Comparison of ENCODE assay signal across 11 cellular contexts in the genomic region with DNA sequence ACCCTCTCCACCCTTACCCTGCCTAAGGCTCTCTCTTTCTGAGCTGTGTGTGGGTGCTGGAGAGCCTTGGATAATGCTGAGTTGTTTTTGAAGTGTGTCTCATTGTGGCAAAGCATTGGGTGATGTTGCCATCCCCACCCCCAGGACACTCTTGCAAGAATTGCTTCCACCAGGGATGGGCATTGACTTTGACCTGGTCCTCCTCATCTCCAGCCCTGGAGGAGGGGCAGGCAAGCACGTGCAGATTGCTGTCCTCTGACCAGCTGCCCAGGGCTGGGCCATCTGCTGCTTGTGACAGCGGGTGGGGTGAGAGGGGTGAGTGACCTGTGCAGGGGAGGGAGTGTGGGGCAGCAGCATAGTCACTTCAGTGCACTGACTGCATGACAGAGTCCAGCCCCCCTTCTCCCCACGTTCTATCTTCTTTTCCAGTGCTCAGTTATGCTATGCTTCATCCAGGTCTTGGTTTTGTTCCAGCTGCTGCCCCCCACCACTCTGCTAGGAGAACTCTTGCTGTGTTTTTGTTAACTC. TPM values are rescaled to one million over a fixed set of nuclear protein-coding genes. Genes with fewer than 3 reads are reported as not detected.
A peak's percentile ranks its signal among the peaks of the same experiment; 100 is the strongest.
DNase-seq lines count a peak whose midpoint lies in the region; ATAC-seq, FAIRE-seq and TF ChIP-seq lines count a peak whose summit lies in the region.
"Had no signal": no experiment of that assay in that cellular context is flagged by ENCODE, and none has a peak within 500 bp of the region (broad histone marks: within the 10 kb centered on the region; RNA-seq: fewer than 3 reads in every experiment).

No MANE protein-coding gene starts in this region.

- H3K9me3 ChIP-seq in T-helper 17 cell (ENCODE audit: control insufficient read depth, low read length, poor library complexity, severe bottlenecking) (peaks cover 6% of the 10 kb centered on the region), right atrium auricular region (peaks cover 0 to 6% of the 10 kb centered on the region in 2 donors)

- FAIRE-seq in RCC 7860 (lab: Jason Lieb, UNC), result no peak
- FAIRE-seq: endothelial cell of umbilical vein had no signal

- H3K4me1 Mint-ChIP-seq in T-helper 17 cell, result peaks cover 66% of the 10 kb centered on the region
- H3K4me1 Mint-ChIP-seq in stimulated activated memory B cell treated with anti-CD40 and anti-IgM and Interleukin-4, amounts not matched to agents 10 μg/mL and 1 μg/mL and 100 μg/mL, for 72 hours, result peaks cover 96% of the 10 kb centered on the region

- ATAC-seq in T-helper 17 cell (no peak), GM21423 (IDR thresholded peaks at IDR 0.05; ENCODE audit: unreplicated experiment) (no peak)
- no peak for ATAC-seq in stimulated activated memory B cell treated with anti-CD40 and anti-IgM and Interleukin-4, amounts not matched to agents 10 μg/mL and 1 μg/mL and 100 μg/mL, for 72 hours
- ATAC-seq: HCT116 had no signal

- no peak overlapping the region for H3K4me3 ChIP-seq in right atrium auricular region

- H3K27ac ChIP-seq in right atrium auricular region, result peak overlapping the region; percentile 41 to 58
- H3K27ac ChIP-seq: 22Rv1 had no signal

- no peaks in the 10 kb centered on the region for H3K27me3 ChIP-seq in right atrium auricular region

- no peaks in the 10 kb centered on the region for H3K27me3 Mint-ChIP-seq in T-helper 17 cell
- no peaks in the 10 kb centered on the region for H3K27me3 Mint-ChIP-seq in stimulated activated memory B cell treated with anti-CD40 and anti-IgM and Interleukin-4, amounts not matched to agents 10 μg/mL and 1 μg/mL and 100 μg/mL, for 72 hours

- peak overlapping the region; percentile 80 for H3K4me3 Mint-ChIP-seq in T-helper 17 cell
- peak overlapping the region; percentile 40 for H3K4me3 Mint-ChIP-seq in stimulated activated memory B cell treated with anti-CD40 and anti-IgM and Interleukin-4, amounts not matched to agents 10 μg/mL and 1 μg/mL and 100 μg/mL, for 72 hours

- H3K36me3 ChIP-seq in right atrium auricular region, result no peaks in the 10 kb centered on the region

- H3K27ac Mint-ChIP-seq in T-helper 17 cell, result peak overlapping the region; percentile 87
- peak overlapping the region; percentile 79 for H3K27ac Mint-ChIP-seq in stimulated activated memory B cell treated with anti-CD40 and anti-IgM and Interleukin-4, amounts not matched to agents 10 μg/mL and 1 μg/mL and 100 μg/mL, for 72 hours

- peaks cover 11% of the 10 kb centered on the region for H3K9me3 Mint-ChIP-seq in stimulated activated memory B cell treated with anti-CD40 and anti-IgM and Interleukin-4, amounts not matched to agents 10 μg/mL and 1 μg/mL and 100 μg/mL, for 72 hours

- TF ChIP-seq CTCF in right atrium auricular region (IDR thresholded peaks at IDR 0.05), result no peak

- DNase-seq in DMS 273 (lab: John Stamatoyannopoulos, UW; ENCODE audit: unreplicated experiment), result peak; percentile 45
- no peak for DNase-seq in DMS 273 treated with DMSO at 0.1 percent for 48 hours (lab: John Stamatoyannopoulos, UW)
- no peak for DNase-seq in T-helper 17 cell
- DNase-seq in right atrium auricular region (ENCODE audit: low spot score), result no peak
- no peak for DNase-seq in cortex of kidney (lab: John Stamatoyannopoulos, UW)
- no peak for DNase-seq in RCC 7860 (ENCODE audit: low spot score)

- H3K36me3 Mint-ChIP-seq in T-helper 17 cell (ENCODE audit: low read depth), result peaks cover 7% of the 10 kb centered on the region
- peaks cover 36% of the 10 kb centered on the region for H3K36me3 Mint-ChIP-seq in stimulated activated memory B cell treated with anti-CD40 and anti-IgM and Interleukin-4, amounts not matched to agents 10 μg/mL and 1 μg/mL and 100 μg/mL, for 72 hours

- peaks cover 0 to 64% of the 10 kb centered on the region in 2 donors for H3K4me1 ChIP-seq in right atrium auricular region

RNA-seq across cellular contexts. Expression of gene SUSD6, which starts 26.2 kb away (rescaled TPM):
- total RNA-seq in T-helper 17 cell, result 100 to 1,000 TPM in 1 of 2 donors, 10 to 100 TPM in 1; 94.7 to 101 TPM
- 10 to 100 TPM; 19.2 to 24.7 TPM for total RNA-seq in right atrium auricular region
